5 cellular contexts compared by ENCODE assay signal in genomic region chr14:49073292-49073691, GRCh38.
TF ChIP-seq lines count a peak whose summit lies in the region.

No MANE protein-coding gene starts in this region.

TF ChIP-seq in A549, 52 proteins besides CTCF, POLR2A, EP300 and RAD21:
- TF ChIP-seq REST (IDR thresholded peaks at IDR 0.05): peak; percentile 33; the same call in 1 of the 2 replicates
TF ChIP-seq in A549: peak in this region for 1; not testable (repeated sequence) for 51.

TF ChIP-seq in GM23338, 12 proteins besides CTCF, POLR2A, EP300 and RAD21:
- TF ChIP-seq REST (IDR thresholded peaks at IDR 0.05; ENCODE audit: unreplicated experiment): peak; percentile 43

TF ChIP-seq in HCT116, 20 proteins besides CTCF, POLR2A, EP300 and RAD21:
- peak; percentile 29 for TF ChIP-seq REST (IDR thresholded peaks at IDR 0.05; ENCODE audit: low read depth)

TF ChIP-seq in HEK293, 187 proteins besides CTCF, POLR2A, EP300 and RAD21:
- TF ChIP-seq REST (tag by site-specific recombination; IDR thresholded peaks at IDR 0.05): peak; percentile 61; the same call in 1 of the 2 replicates
TF ChIP-seq in HEK293: peak in this region for 1; not testable (repeated sequence) for 186.

TF ChIP-seq in Ishikawa, 13 proteins besides CTCF, POLR2A, EP300 and RAD21:
- TF ChIP-seq REST (IDR thresholded peaks at IDR 0.05; ENCODE audit: low read depth): peak; percentile 70
